ENCODE assay signal across 2 cellular contexts in genomic region chr9:117763314-117763713, GRCh38.
TF ChIP-seq lines count a peak whose summit lies in the region.

No MANE protein-coding gene starts in this region.

TF ChIP-seq in liver, 16 proteins besides CTCF, POLR2A, EP300 and RAD21 (continued from another document):
- TF ChIP-seq REST (IDR thresholded peaks at IDR 0.05) (no peak), RXRA (IDR thresholded peaks at IDR 0.05) (peak; percentile 32 to 51)

TF ChIP-seq in HepG2, 621 proteins besides CTCF, POLR2A, EP300 and RAD21 (continued from another document):
- TF ChIP-seq RXRB (CRISPR knock-in tag; IDR thresholded peaks at IDR 0.05; ENCODE audit: borderline replicate concordance), result no peak
- no peak for TF ChIP-seq AFF4 (CRISPR knock-in tag; IDR thresholded peaks at IDR 0.05)
- TF ChIP-seq MTA3 (CRISPR knock-in tag; IDR thresholded peaks at IDR 0.05), result no peak
- TF ChIP-seq RFXAP (CRISPR knock-in tag; IDR thresholded peaks at IDR 0.05; ENCODE audit: borderline replicate concordance), result no peak
- TF ChIP-seq, protein P1, sequence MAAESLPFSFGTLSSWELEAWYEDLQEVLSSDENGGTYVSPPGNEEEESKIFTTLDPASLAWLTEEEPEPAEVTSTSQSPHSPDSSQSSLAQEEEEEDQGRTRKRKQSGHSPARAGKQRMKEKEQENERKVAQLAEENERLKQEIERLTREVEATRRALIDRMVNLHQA (CRISPR knock-in tag; IDR thresholded peaks at IDR 0.05), result no peak
- TF ChIP-seq TFDP1 (CRISPR knock-in tag; IDR thresholded peaks at IDR 0.05; ENCODE audit: borderline replicate concordance), result no peak
